Comparison of ENCODE assay signal across 11 cellular contexts in genomic region chr17:74773871-74774286, GRCh38. TPM values are rescaled to one million over a fixed set of nuclear protein-coding genes. Genes with fewer than 3 reads are reported as not detected.
DNase-seq lines count a peak whose midpoint lies in the region; ATAC-seq and TF ChIP-seq lines count a peak whose summit lies in the region.
"Had no signal": no experiment of that assay in that cellular context is flagged by ENCODE, and none has a peak within 500 bp of the region (broad histone marks: within the 10 kb centered on the region; RNA-seq: fewer than 3 reads in every experiment).

No MANE protein-coding gene starts in this region.

- no peaks in the 10 kb centered on the region for H3K9me3 ChIP-seq in CD4-positive, CD25-positive, alpha-beta regulatory T cell (ENCODE audit: control insufficient read depth in 2 of 2, low read length in 2 of 2)
- H3K9me3 ChIP-seq: ovary, tibial artery had no signal

- H3K27ac ChIP-seq in CD4-positive, CD25-positive, alpha-beta regulatory T cell (ENCODE audit: insufficient read depth, low read length, poor library complexity, severe bottlenecking): no peak overlapping the region
- H3K27ac ChIP-seq: ovary, tibial artery had no signal

- H3K27me3 Mint-ChIP-seq in CD4-positive, CD25-positive, alpha-beta regulatory T cell: no peaks in the 10 kb centered on the region
- no peaks in the 10 kb centered on the region for H3K27me3 Mint-ChIP-seq in naive thymus-derived CD8-positive, alpha-beta T cell

- ATAC-seq in CD4-positive, CD25-positive, alpha-beta regulatory T cell (ENCODE audit: low read depth in 2 of 2): no peak
- ATAC-seq in naive thymus-derived CD8-positive, alpha-beta T cell: no peak
- no peak for ATAC-seq in Right ventricle myocardium inferior
- no peak for ATAC-seq in HG03342 (IDR thresholded peaks at IDR 0.05; ENCODE audit: unreplicated experiment)

- peaks cover 34% of the 10 kb centered on the region for H3K4me1 ChIP-seq in CD4-positive, CD25-positive, alpha-beta regulatory T cell (ENCODE audit: control insufficient read depth, insufficient read depth, low read length, poor library complexity, severe bottlenecking)

- TF ChIP-seq CTCF in astrocyte of the spinal cord (IDR thresholded peaks at IDR 0.05; ENCODE audit: low read depth, low read length): no peak

- peaks cover 4 to 63% (median 40%) of the 10 kb centered on the region in 4 donors for H3K4me1 Mint-ChIP-seq in CD4-positive, CD25-positive, alpha-beta regulatory T cell
- H3K4me1 Mint-ChIP-seq in naive thymus-derived CD8-positive, alpha-beta T cell: peaks cover 31 to 63% (median 50%) of the 10 kb centered on the region in 4 donors

- H3K4me3 Mint-ChIP-seq in CD4-positive, CD25-positive, alpha-beta regulatory T cell: peak overlapping the region; percentile 7 to 87 (median 72)
- H3K4me3 Mint-ChIP-seq in naive thymus-derived CD8-positive, alpha-beta T cell: peak overlapping the region in 8 of 10 donors; percentile 33 to 77 (median 64)

- peaks cover 0 to 2% (median 0%) of the 10 kb centered on the region in 7 donors for H3K9me3 Mint-ChIP-seq in CD4-positive, CD25-positive, alpha-beta regulatory T cell
- H3K9me3 Mint-ChIP-seq in naive thymus-derived CD8-positive, alpha-beta T cell: no peaks in the 10 kb centered on the region

- peak overlapping the region in 2 of 3 donors; percentile 26 to 82 for H3K27ac Mint-ChIP-seq in CD4-positive, CD25-positive, alpha-beta regulatory T cell
- H3K27ac Mint-ChIP-seq in naive thymus-derived CD8-positive, alpha-beta T cell: peak overlapping the region in 8 of 10 donors; percentile 56 to 91 (median 80)

- no peak overlapping the region for H3K4me3 ChIP-seq in CD4-positive, CD25-positive, alpha-beta regulatory T cell (ENCODE audit: low read depth, low read length)
- no peak overlapping the region for H3K4me3 ChIP-seq in astrocyte of the spinal cord (ENCODE audit: low read depth, low read length)
- H3K4me3 ChIP-seq: ovary, tibial artery had no signal

- no peaks in the 10 kb centered on the region for H3K27me3 ChIP-seq in CD4-positive, CD25-positive, alpha-beta regulatory T cell (ENCODE audit: control insufficient read depth, insufficient read depth, low read length)
- H3K27me3 ChIP-seq: ovary, tibial artery had no signal

- H3K36me3 ChIP-seq in CD4-positive, CD25-positive, alpha-beta regulatory T cell (ENCODE audit: control insufficient read depth, insufficient read depth, low read length): peaks cover 38% of the 10 kb centered on the region
- H3K36me3 ChIP-seq: ovary had no signal

- in situ Hi-C loops in astrocyte of the spinal cord (cut with HindIII; ENCODE audit: low sequenced_read_pairs): no loop called here

- intact Hi-C loops in Right ventricle myocardium inferior (cut with DNase I): no loop called here

- H3K36me3 Mint-ChIP-seq in CD4-positive, CD25-positive, alpha-beta regulatory T cell: peaks cover 32% of the 10 kb centered on the region
- peaks cover 0 to 43% (median 8%) of the 10 kb centered on the region in 3 donors for H3K36me3 Mint-ChIP-seq in naive thymus-derived CD8-positive, alpha-beta T cell

- POLR2A ChIA-PET in naive thymus-derived CD8-positive, alpha-beta T cell (lab: Charles Lee): interaction anchor here (0.5 to 14.1 kb wide), 11 partner anchors 10 to 132 kb away, joined by 3 to 231 read pairs (median 6); partner anchors contain the start of genes FDXR, NHERF1 and RAB37

- no peak for DNase-seq in CD4-positive, CD25-positive, alpha-beta regulatory T cell
- peak; percentile 57 for DNase-seq in M059J (ENCODE audit: low read depth)
- DNase-seq in astrocyte of the spinal cord (ENCODE audit: low read depth, low spot score): peak; percentile 45
- DNase-seq in naive thymus-derived CD8-positive, alpha-beta T cell: no peak
- no peak for DNase-seq in NK-92 treated with Interleukin-12 subunit alpha and Interleukin-12 subunit beta, amount 100 ng/mL, for 24 hours (lab: John Stamatoyannopoulos, UW)
- no peak for DNase-seq in Right ventricle myocardium inferior (ENCODE audit: missing footprints)
- no peak for DNase-seq in central memory CD4-positive, alpha-beta T cell
- DNase-seq: DMS 273 treated with DMSO at 0.1 percent for 48 hours, ovary, tibial artery had no signal

RNA-seq across cellular contexts. Expression of gene NAT9, which starts 2.3 kb away (rescaled TPM):
- 35.4 TPM for total RNA-seq in CD4-positive, CD25-positive, alpha-beta regulatory T cell
- polyA plus RNA-seq in CD4-positive, CD25-positive, alpha-beta regulatory T cell: 10 to 100 TPM; 16.2 to 22.0 (median 17.7) TPM
- total RNA-seq in M059J (2014; rRNA removed; shearing (Covaris generic)): 18.4 and 18.5 TPM in 2 replicates
- total RNA-seq in naive thymus-derived CD8-positive, alpha-beta T cell: 10 to 100 TPM; 66.5 to 71.5 TPM
- polyA plus RNA-seq in naive thymus-derived CD8-positive, alpha-beta T cell: 10 to 100 TPM in 2 of 3 donors, 1 to 10 TPM in 1; 9.8 to 28.3 (median 20.2) TPM
- 19.4 TPM for total RNA-seq in Right ventricle myocardium inferior

RNA-seq across cellular contexts. Expression of gene NHERF1, which starts 25.5 kb away (rescaled TPM):
- 177 TPM for total RNA-seq in CD4-positive, CD25-positive, alpha-beta regulatory T cell
- polyA plus RNA-seq in CD4-positive, CD25-positive, alpha-beta regulatory T cell: 100 to 1,000 TPM; 373 to 453 (median 405) TPM
- 63.1 and 80.7 TPM in 2 replicates for total RNA-seq in M059J (2014; rRNA removed; shearing (Covaris generic))
- total RNA-seq in naive thymus-derived CD8-positive, alpha-beta T cell: 100 to 1,000 TPM; 158 to 164 TPM
- polyA plus RNA-seq in naive thymus-derived CD8-positive, alpha-beta T cell: 100 to 1,000 TPM; 277 to 351 (median 324) TPM
- total RNA-seq in Right ventricle myocardium inferior: 15.9 TPM

RNA-seq across cellular contexts. Expression of gene RAB37, which starts 36.8 kb away (rescaled TPM):
- total RNA-seq in CD4-positive, CD25-positive, alpha-beta regulatory T cell: 85.5 TPM
- polyA plus RNA-seq in CD4-positive, CD25-positive, alpha-beta regulatory T cell: 100 to 1,000 TPM in 2 of 4 donors, 10 to 100 TPM in 2; 75.6 to 159 (median 104) TPM
- not detected in 2 replicates for total RNA-seq in M059J (2014; rRNA removed; shearing (Covaris generic))
- 10 to 100 TPM; 34.0 to 35.9 TPM for total RNA-seq in naive thymus-derived CD8-positive, alpha-beta T cell
- 100 to 1,000 TPM in 1 of 3 donors, 10 to 100 TPM in 2; 55.3 to 108 (median 76.0) TPM for polyA plus RNA-seq in naive thymus-derived CD8-positive, alpha-beta T cell
- total RNA-seq in Right ventricle myocardium inferior: 2.6 TPM

Comparison
In these comparisons a context has a peak if more than half of its experiments do, and no peak if none do; other contexts are left out.
1. DNase-seq: peak in M059J (single experiment) and astrocyte of the spinal cord (single experiment); none in CD4-positive, CD25-positive, alpha-beta regulatory T cell (0 of 3), naive thymus-derived CD8-positive, alpha-beta T cell (0 of 10), NK-92 treated with Interleukin-12 subunit alpha and Interleukin-12 subunit beta, amount 100 ng/mL, for 24 hours (single experiment), Right ventricle myocardium inferior (single experiment) and central memory CD4-positive, alpha-beta T cell (single experiment).